29 cellular contexts compared by ENCODE assay signal in genomic region chr16:53888222-53888621, GRCh38.
"Had no signal": no experiment of that assay in that cellular context is flagged by ENCODE, and none has a peak within 500 bp of the region (broad histone marks: within the 10 kb centered on the region; RNA-seq: fewer than 3 reads in every experiment).

No MANE protein-coding gene starts in this region.

- H3K4me1 ChIP-seq: right lobe of liver had no signal

- H3K4me3 Mint-ChIP-seq: natural killer cell treated with Interleukin-12 subunit alpha and Interleukin-12 subunit beta and Interleukin-15 and Interleukin-18, amount 100 ng/mL, for 72 hours; nephron progenitor cell; neural crest cell; stimulated activated effector memory CD8-positive, alpha-beta T cell treated with anti-CD3 and anti-CD28 coated beads, Interleukin-12 subunit alpha, Interleukin-12 subunit beta, amount 100 ng/mL, for 72 hours; stimulated activated naive B cell treated with anti-CD40 and anti-IgM and Interleukin-4, amounts not matched to agents 10 μg/mL and 1 μg/mL and 100 μg/mL, for 72 hours; stimulated activated naive CD8-positive, alpha-beta T cell treated with anti-CD3 and anti-CD28 coated beads, Interleukin-15, Interleukin-2, amounts not matched to agents 100 ng/mL and 50 ng/mL, for 24 hours had no signal

- H3K9ac ChIP-seq: parathyroid adenoma had no signal

- H3K4me1 Mint-ChIP-seq: stimulated activated effector memory CD8-positive, alpha-beta T cell treated with anti-CD3 and anti-CD28 coated beads, Interleukin-12 subunit alpha, Interleukin-12 subunit beta, amount 100 ng/mL, for 72 hours had no signal

- DNase-seq: nephron progenitor cell; nucleus accumbens; posterior cingulate gyrus; psoas muscle; right cardiac atrium; right lobe of liver; sigmoid colon; small intestine; stimulated activated CD4-positive, alpha-beta T cell treated with anti-CD3 and anti-CD28 coated beads, Interleukin-15, amount 100 ng/mL, for 24 hours; stimulated activated CD4-positive, alpha-beta T cell treated with anti-CD3 and anti-CD28 coated beads, Interleukin-2, amount 100 ng/mL, for 24 hours; stimulated activated CD4-positive, alpha-beta T cell treated with anti-CD3 and anti-CD28 coated beads, Interleukin-2, amount 100 ng/mL, for 48 hours; stimulated activated CD4-positive, alpha-beta T cell treated with anti-CD3 and anti-CD28 coated beads, Interleukin-4, amount 100 ng/mL, for 24 hours; stimulated activated naive B cell treated with anti-CD40 and anti-IgM and Interleukin-4, amounts not matched to agents 10 μg/mL and 1 μg/mL and 100 μg/mL, for 72 hours; stimulated activated naive CD4-positive, alpha-beta T cell treated with Interleukin-2 at 50 U/mL for 16 hours; stomach; thyroid gland; trophoblast cell; upper lobe of left lung had no signal

- H3K27me3 ChIP-seq: neutrophil, right lobe of liver, sigmoid colon, stomach, thyroid gland, tibial nerve, upper lobe of left lung, vagina had no signal

- ATAC-seq: natural killer cell treated with Interleukin-12 subunit alpha and Interleukin-12 subunit beta and Interleukin-15 and Interleukin-18, amount 100 ng/mL, for 72 hours; psoas muscle; right cardiac atrium; right lobe of liver; stimulated activated effector memory CD8-positive, alpha-beta T cell treated with anti-CD3 and anti-CD28 coated beads, Interleukin-12 subunit alpha, Interleukin-12 subunit beta, amount 100 ng/mL, for 72 hours; stimulated activated naive B cell treated with anti-CD40 and anti-IgM and Interleukin-4, amounts not matched to agents 10 μg/mL and 1 μg/mL and 100 μg/mL, for 72 hours had no signal

- H3K9me3 ChIP-seq: neutrophil, psoas muscle, right lobe of liver, sigmoid colon, stomach, thoracic aorta, thyroid gland, tibial nerve, upper lobe of left lung, vagina had no signal

- H3K27ac Mint-ChIP-seq: natural killer cell treated with Interleukin-12 subunit alpha and Interleukin-12 subunit beta and Interleukin-15 and Interleukin-18, amount 100 ng/mL, for 72 hours; nephron progenitor cell; progenitor cell of endocrine pancreas; stimulated activated effector memory CD8-positive, alpha-beta T cell treated with anti-CD3 and anti-CD28 coated beads, Interleukin-12 subunit alpha, Interleukin-12 subunit beta, amount 100 ng/mL, for 72 hours; stimulated activated naive B cell treated with anti-CD40 and anti-IgM and Interleukin-4, amounts not matched to agents 10 μg/mL and 1 μg/mL and 100 μg/mL, for 72 hours; stimulated activated naive CD8-positive, alpha-beta T cell treated with anti-CD3 and anti-CD28 coated beads, Interleukin-15, Interleukin-2, amounts not matched to agents 100 ng/mL and 50 ng/mL, for 24 hours had no signal

- H3K9me3 Mint-ChIP-seq: natural killer cell treated with Interleukin-12 subunit alpha and Interleukin-12 subunit beta and Interleukin-15 and Interleukin-18, amount 100 ng/mL, for 72 hours; nephron progenitor cell; stimulated activated effector memory CD8-positive, alpha-beta T cell treated with anti-CD3 and anti-CD28 coated beads, Interleukin-12 subunit alpha, Interleukin-12 subunit beta, amount 100 ng/mL, for 72 hours had no signal

- H3K27me3 Mint-ChIP-seq: natural killer cell treated with Interleukin-12 subunit alpha and Interleukin-12 subunit beta and Interleukin-15 and Interleukin-18, amount 100 ng/mL, for 72 hours; progenitor cell of endocrine pancreas; stimulated activated naive B cell treated with anti-CD40 and anti-IgM and Interleukin-4, amounts not matched to agents 10 μg/mL and 1 μg/mL and 100 μg/mL, for 72 hours; stimulated activated naive CD8-positive, alpha-beta T cell treated with anti-CD3 and anti-CD28 coated beads, Interleukin-15, Interleukin-2, amounts not matched to agents 100 ng/mL and 50 ng/mL, for 24 hours had no signal

- H3K36me3 Mint-ChIP-seq: natural killer cell treated with Interleukin-12 subunit alpha and Interleukin-12 subunit beta and Interleukin-15 and Interleukin-18, amount 100 ng/mL, for 72 hours had no signal

- H3K4me3 ChIP-seq: psoas muscle, right lobe of liver, sigmoid colon, stomach, thoracic aorta, thyroid gland, tibial nerve, upper lobe of left lung, vagina had no signal

- FAIRE-seq: small intestine, urothelium cell line had no signal

- H3K27ac ChIP-seq: neutrophil, parathyroid adenoma, psoas muscle, right lobe of liver, sigmoid colon, stomach, thoracic aorta, thyroid gland, tibial nerve, upper lobe of left lung, vagina had no signal

- H2AFZ ChIP-seq: parathyroid adenoma had no signal

- H3K36me3 ChIP-seq: vagina had no signal

- H3K79me2 ChIP-seq: parathyroid adenoma had no signal
